Comparison of ENCODE assay signal across 17 cellular contexts in the genomic region with DNA sequence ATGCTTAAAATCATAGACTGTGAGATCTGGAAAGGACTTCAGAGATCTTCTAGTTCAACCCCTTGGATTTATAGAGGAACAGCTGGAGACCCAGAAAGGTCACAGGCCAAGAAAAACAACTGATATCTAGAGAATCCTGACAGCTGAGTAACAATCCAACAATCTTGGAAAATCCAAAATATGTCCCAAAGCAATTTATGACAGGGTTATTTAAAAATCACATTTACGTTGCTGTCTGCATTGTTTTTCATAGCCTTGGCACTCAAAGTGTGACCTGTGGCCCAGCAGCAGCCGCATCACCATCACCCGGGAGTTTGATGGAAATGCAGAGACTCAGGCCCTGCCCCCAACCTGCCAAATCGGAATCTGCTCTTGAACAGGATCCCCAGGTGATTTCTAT.
A peak's percentile ranks its signal among the peaks of the same experiment; 100 is the strongest.
DNase-seq lines count a peak whose midpoint lies in the region; ATAC-seq and TF ChIP-seq lines count a peak whose summit lies in the region.
"Had no signal": no experiment of that assay in that cellular context is flagged by ENCODE, and none has a peak within 500 bp of the region (broad histone marks: within the 10 kb centered on the region; RNA-seq: fewer than 3 reads in every experiment).

No MANE protein-coding gene starts in this region.

- ATAC-seq in GM18868 (IDR thresholded peaks at IDR 0.05; ENCODE audit: unreplicated experiment), result no peak

- H3K27ac ChIP-seq in brain microvascular endothelial cell, result peak overlapping the region; percentile 98
- no peak overlapping the region for H3K27ac ChIP-seq in testis
- H3K27ac ChIP-seq: neutrophil, vagina had no signal

- intact Hi-C loops in testis (cut with DNase I; ENCODE audit: low total_unique reads), result no loop called here

- in situ Hi-C loops in brain microvascular endothelial cell (cut with HindIII; ENCODE audit: low pct_ligation_motif_present, low sequenced_read_pairs) (no loop called here), G401 (cut with HindIII; ENCODE audit: low sequenced_read_pairs) (no loop called here)

- no peaks in the 10 kb centered on the region for H3K9me3 ChIP-seq in testis
- H3K9me3 ChIP-seq: left lung, neutrophil, vagina had no signal

- WGBS in testis, 2 donors, result 50 to 79% methylated on average over 4 of the region's 4 CpGs

- H3K4me3 ChIP-seq in brain microvascular endothelial cell (ENCODE audit: low read depth, low read length) (no peak overlapping the region), testis (no peak overlapping the region)
- H3K4me3 ChIP-seq: left lung, vagina had no signal

- TF ChIP-seq CTCF in brain microvascular endothelial cell (IDR thresholded peaks at IDR 0.05; ENCODE audit: low read depth, low read length, missing control alignments) (no peak), testis (IDR thresholded peaks at IDR 0.05) (no peak)

- peaks cover 8% of the 10 kb centered on the region for H3K36me3 ChIP-seq in brain microvascular endothelial cell (replicated peaks)
- H3K36me3 ChIP-seq in testis (ENCODE audit: low read depth, missing control alignments), result no peaks in the 10 kb centered on the region
- H3K36me3 ChIP-seq: left lung, neutrophil, vagina had no signal

- H3K4me1 ChIP-seq in testis, result peaks cover 11% of the 10 kb centered on the region

- no peaks in the 10 kb centered on the region for H3K27me3 ChIP-seq in brain microvascular endothelial cell (replicated peaks)
- no peaks in the 10 kb centered on the region for H3K27me3 ChIP-seq in testis
- H3K27me3 ChIP-seq: left lung, neutrophil, vagina had no signal

- no peak for TF ChIP-seq POLR2A in testis (IDR thresholded peaks at IDR 0.05)

- DNase-seq in A172 (ENCODE audit: low spot score) (peak; percentile 49), LHCN-M2 (ENCODE audit: low read depth) (peak; percentile 95), brain microvascular endothelial cell (peak; percentile 91), hepatic stellate cell (ENCODE audit: low spot score) (peak; percentile 11), NCI-H82 treated with DMSO at 0.1 percent for 48 hours (lab: John Stamatoyannopoulos, UW; ENCODE audit: unreplicated experiment) (no peak), G401 (ENCODE audit: low spot score) (no peak), testis (no peak)
- DNase-seq: ACHN; activated CD4-positive, alpha-beta T cell treated with anti-CD3 and anti-CD28 coated beads for 4 hours; GF-D8; left lung; NCI-H1048; NCI-H345; stimulated activated naive CD4-positive, alpha-beta T cell treated with Interleukin-2 at 50 U/mL for 16 hours had no signal

Comparison
In these comparisons a context has a peak if more than half of its experiments do, and no peak if none do; other contexts are left out.
1. DNase-seq: peak in A172 (single experiment), LHCN-M2 (single experiment), brain microvascular endothelial cell (single experiment) and hepatic stellate cell (single experiment); none in NCI-H82 treated with DMSO at 0.1 percent for 48 hours (single experiment), G401 (single experiment) and testis (single experiment).